In genomic region chr9:94002316-94003140, GRCh38 we compare ENCODE assay signal across 8 cellular contexts. TPM values are rescaled to one million over a fixed set of nuclear protein-coding genes. Genes with fewer than 3 reads are reported as not detected.
DNase-seq lines count a peak whose midpoint lies in the region; ATAC-seq and TF ChIP-seq lines count a peak whose summit lies in the region.

No MANE protein-coding gene starts in this region.

- DNase-seq in MCF 10A (ENCODE audit: unreplicated experiment) (peak; percentile 70), breast epithelium (ENCODE audit: low spot score in 2 of 2) (no peak), M059J (ENCODE audit: low read depth) (peak; percentile 45), PC-9 (peak in 1 of 2 experiments; percentile 29), dermis blood vessel endothelial cell (peak; percentile 77), naive B cell (peak; percentile 5), cerebellum (ENCODE audit: low spot score) (no peak)

- no peak overlapping the region for H3K4me3 Mint-ChIP-seq in MCF 10A (ENCODE audit: unreplicated experiment)
- H3K4me3 Mint-ChIP-seq in naive B cell = no peak overlapping the region

- intact Hi-C loops in MCF 10A (cut with micrococcal nuclease) (loop anchor here (1.0 to 2.0 kb wide), 2 partner anchors 40 to 320 kb away; no protein-coding TSS in a partner anchor), breast epithelium (cut with DNase I; ENCODE audit: low total_unique reads) (no loop called here), PC-9 (cut with micrococcal nuclease; ENCODE audit: unreplicated experiment) (loop anchor here (1.0 kb wide), 1 partner anchor 320 kb away; no protein-coding TSS in a partner anchor)

- no peaks in the 10 kb centered on the region for H3K36me3 Mint-ChIP-seq in MCF 10A (ENCODE audit: insufficient read depth, unreplicated experiment)
- no peaks in the 10 kb centered on the region for H3K36me3 Mint-ChIP-seq in naive B cell

- TF ChIP-seq CTCF in MCF 10A (IDR thresholded peaks at IDR 0.05; ENCODE audit: unreplicated experiment) (peak; percentile 66), breast epithelium (IDR thresholded peaks at IDR 0.05) (peak in 1 of 3 donors; percentile 31), PC-9 (conservative IDR thresholded peaks at IDR 0.05) (peak; percentile 68)

- no peak overlapping the region for H3K27ac Mint-ChIP-seq in MCF 10A (ENCODE audit: low read depth, unreplicated experiment)
- H3K27ac Mint-ChIP-seq in naive B cell = no peak overlapping the region

- BruUV-seq in MCF 10A (replicated peaks; lab: Mats Ljungman, UMichigan) = no TSS peak
- BruUV-seq in PC-9 (replicated peaks; lab: Mats Ljungman, UMichigan) = no TSS peak

- CTCF ChIA-PET in MCF 10A (lab: Yijun Ruan, JAX) (interaction anchor here (0.5 to 5.4 kb wide), 11 partner anchors 9 to 734 kb away, joined by 3 to 69 read pairs (median 4); no protein-coding TSS in a partner anchor), PC-9 (lab: Charles Lee) (interaction anchor here (0.6 kb wide), 1 partner anchor 317 kb away, joined by 4 read pairs; no protein-coding TSS in a partner anchor)

- H3K9me3 ChIP-seq in breast epithelium (no peaks in the 10 kb centered on the region), PC-9 (ENCODE audit: insufficient read depth, low read depth) (no peaks in the 10 kb centered on the region)

- no peak overlapping the region for H2AFZ ChIP-seq in PC-9

- H3K4me1 Mint-ChIP-seq in MCF 10A (ENCODE audit: insufficient read depth, unreplicated experiment) (peaks cover 6% of the 10 kb centered on the region), naive B cell (no peaks in the 10 kb centered on the region)

- H3K36me3 ChIP-seq in breast epithelium (no peaks in the 10 kb centered on the region), PC-9 (ENCODE audit: low read depth) (no peaks in the 10 kb centered on the region)

- H3K27ac ChIP-seq in breast epithelium = no peak overlapping the region
- no peak overlapping the region for H3K27ac ChIP-seq in PC-9

- H3K79me2 ChIP-seq in PC-9 (ENCODE audit: low read depth) = no peaks in the 10 kb centered on the region

- no peak for ATAC-seq in naive B cell (ENCODE audit: low read depth in 2 of 2)
- ATAC-seq in HG02763 (IDR thresholded peaks at IDR 0.05; ENCODE audit: unreplicated experiment) = no peak

- H3K4me1 ChIP-seq in breast epithelium (no peaks in the 10 kb centered on the region), PC-9 (replicated peaks; ENCODE audit: insufficient read depth) (0 out of 2 replicates have a peak, but pooled peaks cover 4% of the 10 kb centered on the region)

- no peak for TF ChIP-seq POLR2A in breast epithelium (IDR thresholded peaks at IDR 0.05)

- no peaks in the 10 kb centered on the region for H3F3A ChIP-seq in PC-9 (ENCODE audit: insufficient read depth, low read depth)

- POLR2A ChIA-PET in MCF 10A (lab: Yijun Ruan, JAX) (no interaction called here), PC-9 (lab: Charles Lee; ENCODE audit: unreplicated experiment) (no interaction called here)

- H3K9me3 Mint-ChIP-seq in MCF 10A (ENCODE audit: unreplicated experiment) = no peaks in the 10 kb centered on the region
- peaks cover 2 to 18% (median 4%) of the 10 kb centered on the region in 7 donors for H3K9me3 Mint-ChIP-seq in naive B cell

- H3K27me3 ChIP-seq in breast epithelium = no peaks in the 10 kb centered on the region
- 0 out of 2 replicates have a peak, but pooled peaks cover 4% of the 10 kb centered on the region for H3K27me3 ChIP-seq in PC-9 (ENCODE audit: insufficient read depth, low read depth)

- H3K27me3 Mint-ChIP-seq in MCF 10A (ENCODE audit: insufficient read depth, unreplicated experiment) (peaks cover 12% of the 10 kb centered on the region), naive B cell (peaks cover 28 to 55% (median 52%) of the 10 kb centered on the region in 3 donors)

- no peaks in the 10 kb centered on the region for H3K9me2 ChIP-seq in PC-9 (ENCODE audit: insufficient read depth)

- H3K4me2 ChIP-seq in PC-9 = no peak overlapping the region

- no peak overlapping the region for H3K4me3 ChIP-seq in breast epithelium
- no peak overlapping the region for H3K4me3 ChIP-seq in PC-9

- no peaks in the 10 kb centered on the region for H4K20me1 ChIP-seq in PC-9 (ENCODE audit: insufficient read depth)

RNA-seq across cellular contexts. Expression of gene BARX1, which starts 47.4 kb away (rescaled TPM):
- total RNA-seq in MCF 10A (2022) (0.23 TPM in 1 of 2 replicates, not detected in the other), breast epithelium (1 to 10 TPM in 2 of 3 donors, not detected in 1; 2.6 to 2.9 TPM), PC-9 (2021) (not detected in 2 replicates), dermis blood vessel endothelial cell (not detected in 2 replicates), cerebellum (not detected)
- 0.69 TPM in 1 of 2 replicates, not detected in the other for total RNA-seq in M059J (2014; rRNA removed; shearing (Covaris generic))
- not detected for polyA plus RNA-seq in naive B cell (ENCODE audit: low read depth in 6 of 6)

Comparison
In these comparisons a context has a peak if more than half of its experiments do, and no peak if none do; other contexts are left out.
1. DNase-seq: peak in MCF 10A (single experiment), M059J (single experiment), dermis blood vessel endothelial cell (single experiment) and naive B cell (single experiment); none in breast epithelium (0 of 2) and cerebellum (single experiment).